ENCODE assay signal across 19 cellular contexts in genomic region chr6:137650720-137651119, GRCh38.
DNase-seq lines count a peak whose midpoint lies in the region; ATAC-seq and TF ChIP-seq lines count a peak whose summit lies in the region.
"Had no signal": no experiment of that assay in that cellular context is flagged by ENCODE, and none has a peak within 500 bp of the region (broad histone marks: within the 10 kb centered on the region; RNA-seq: fewer than 3 reads in every experiment).

No MANE protein-coding gene starts in this region.

- H4K20me1 ChIP-seq in hepatocyte (ENCODE audit: insufficient read depth, poor library complexity, severe bottlenecking): no peaks in the 10 kb centered on the region

- ATAC-seq in heart right ventricle: peak in 5 of 8 donors; percentile 56 to 83 (median 71)
- no peak for ATAC-seq in right cardiac atrium
- ATAC-seq in GM18867 (IDR thresholded peaks at IDR 0.05; ENCODE audit: unreplicated experiment): no peak
- ATAC-seq: HCT116, HepG2 had no signal

- H3K4me1 ChIP-seq in heart right ventricle (peaks cover 0 to 24% (median 3%) of the 10 kb centered on the region in 9 donors), right cardiac atrium (ENCODE audit: control insufficient read depth, insufficient read depth, low read length) (no peaks in the 10 kb centered on the region), Peyer's patch (peaks cover 0 to 17% (median 5%) of the 10 kb centered on the region in 4 donors), hepatocyte (ENCODE audit: insufficient read depth) (peaks cover 28% of the 10 kb centered on the region), transverse colon (peaks cover 0 to 52% (median 5%) of the 10 kb centered on the region in 4 donors), mesenchymal stem cell (ENCODE audit: control insufficient read depth, insufficient read depth, low read depth, low read length) (no peaks in the 10 kb centered on the region)
- H3K4me1 ChIP-seq: BE2C had no signal

- H3K18ac ChIP-seq in mesenchymal stem cell (ENCODE audit: low read depth in 1 of 2, low read length in 2 of 2): no peak overlapping the region

- no peak for TF ChIP-seq EP300 in transverse colon (IDR thresholded peaks at IDR 0.05; ENCODE audit: low read depth)

- no peak overlapping the region for H2AK5ac ChIP-seq in mesenchymal stem cell (ENCODE audit: low read length, severe bottlenecking)

- H3K9me3 ChIP-seq in heart right ventricle (peaks cover 0 to 34% (median 27%) of the 10 kb centered on the region in 11 donors), right cardiac atrium (ENCODE audit: control insufficient read depth, low read length) (peaks cover 6% of the 10 kb centered on the region), Peyer's patch (peaks cover 0 to 17% (median 0%) of the 10 kb centered on the region in 4 donors), hepatocyte (ENCODE audit: low read depth) (peaks cover 18% of the 10 kb centered on the region), transverse colon (peaks cover 14 to 20% of the 10 kb centered on the region in 2 donors), mesenchymal stem cell (ENCODE audit: control insufficient read depth, low read length) (peaks cover 40% of the 10 kb centered on the region)
- H3K9me3 ChIP-seq: BE2C had no signal

- H3K36me3 ChIP-seq in heart right ventricle: no peaks in the 10 kb centered on the region
- H3K36me3 ChIP-seq in Peyer's patch: no peaks in the 10 kb centered on the region
- H3K36me3 ChIP-seq in hepatocyte (replicated peaks; ENCODE audit: insufficient read depth, low read depth): no peaks in the 10 kb centered on the region
- no peaks in the 10 kb centered on the region for H3K36me3 ChIP-seq in transverse colon
- H3K36me3 ChIP-seq in mesenchymal stem cell (ENCODE audit: control insufficient read depth in 1 of 2, insufficient read depth in 2 of 2, low read depth in 1 of 2, low read length in 2 of 2): no peaks in the 10 kb centered on the region
- H3K36me3 ChIP-seq: BE2C had no signal

- H3K79me1 ChIP-seq in mesenchymal stem cell (replicated peaks; ENCODE audit: low read length, poor library complexity, severe bottlenecking): no peaks in the 10 kb centered on the region

- TF ChIP-seq CTCF in heart right ventricle (IDR thresholded peaks at IDR 0.05) (no peak), Peyer's patch (IDR thresholded peaks at IDR 0.05) (no peak), hepatocyte (IDR thresholded peaks at IDR 0.05; ENCODE audit: poor library complexity) (no peak), transverse colon (IDR thresholded peaks at IDR 0.05) (no peak)

- TF ChIP-seq POLR2A in Peyer's patch (IDR thresholded peaks at IDR 0.05): no peak
- no peak for TF ChIP-seq POLR2A in transverse colon (IDR thresholded peaks at IDR 0.05)

- intact Hi-C loops in heart right ventricle (cut with DNase I): no loop called here
- intact Hi-C loops in right cardiac atrium (cut with DNase I): no loop called here
- intact Hi-C loops in transverse colon (cut with DNase I; ENCODE audit: low total_unique reads): no loop called here

- no peak overlapping the region for H2BK120ac ChIP-seq in mesenchymal stem cell (ENCODE audit: low read depth, low read length)

- H4K8ac ChIP-seq in mesenchymal stem cell (ENCODE audit: low read length): no peak overlapping the region

- H3K14ac ChIP-seq in mesenchymal stem cell (ENCODE audit: low read length in 2 of 2): no peak overlapping the region

- H2BK15ac ChIP-seq in mesenchymal stem cell (ENCODE audit: low read depth, poor library complexity, severe bottlenecking): no peak overlapping the region

- no peak overlapping the region for H3K9ac ChIP-seq in mesenchymal stem cell (ENCODE audit: low read length)

- H2BK12ac ChIP-seq in mesenchymal stem cell (ENCODE audit: low read length in 2 of 2): no peak overlapping the region

- H3K27me3 ChIP-seq in heart right ventricle: no peaks in the 10 kb centered on the region
- H3K27me3 ChIP-seq in right cardiac atrium (ENCODE audit: control insufficient read depth, insufficient read depth): no peaks in the 10 kb centered on the region
- no peaks in the 10 kb centered on the region for H3K27me3 ChIP-seq in Peyer's patch
- no peaks in the 10 kb centered on the region for H3K27me3 ChIP-seq in hepatocyte
- H3K27me3 ChIP-seq in transverse colon: no peaks in the 10 kb centered on the region
- H3K27me3 ChIP-seq in mesenchymal stem cell (ENCODE audit: control insufficient read depth in 1 of 2, insufficient read depth in 1 of 2, low read length in 2 of 2): no peaks in the 10 kb centered on the region

- H3K9me2 ChIP-seq in hepatocyte (replicated peaks; ENCODE audit: insufficient read depth): no peaks in the 10 kb centered on the region

- DNase-seq in heart right ventricle (no peak), right cardiac atrium (no peak), Peyer's patch (no peak), hepatocyte (ENCODE audit: low spot score) (no peak), transverse colon (no peak), mesenchymal stem cell (no peak)
- DNase-seq: ACHN; BE2C; C1 segment of cervical spinal cord; CD4-positive, CD25-positive, alpha-beta regulatory T cell; DMS153; DMS79; GDM1; GOT3; H7; HFFc6 had no signal

- H3K4ac ChIP-seq in mesenchymal stem cell (ENCODE audit: low read depth in 1 of 2, low read length in 2 of 2): no peak overlapping the region

- H3K79me2 ChIP-seq in hepatocyte: no peaks in the 10 kb centered on the region

- H2AFZ ChIP-seq in hepatocyte: no peak overlapping the region
- no peak overlapping the region for H2AFZ ChIP-seq in mesenchymal stem cell (ENCODE audit: low read depth, low read length)

- no peak overlapping the region for H3K23ac ChIP-seq in mesenchymal stem cell (ENCODE audit: low read length in 2 of 2)

- H3K27ac ChIP-seq in heart right ventricle (peak overlapping the region in 4 of 10 donors; percentile 22 to 54 (median 38)), right cardiac atrium (ENCODE audit: low read length) (no peak overlapping the region), Peyer's patch (peak overlapping the region in 3 of 4 donors; percentile 74 to 91 (median 80)), hepatocyte (peak overlapping the region; percentile 72), transverse colon (peak overlapping the region in 3 of 4 donors; percentile 1 to 78 (median 51)), mesenchymal stem cell (ENCODE audit: low read length, poor library complexity, severe bottlenecking) (no peak overlapping the region)

- no peak overlapping the region for H2BK5ac ChIP-seq in mesenchymal stem cell (ENCODE audit: low read depth, low read length, poor library complexity, severe bottlenecking)

- no peak overlapping the region for H4K91ac ChIP-seq in mesenchymal stem cell (ENCODE audit: low read length)

- H3K4me2 ChIP-seq in hepatocyte: peak overlapping the region; percentile 47
- H3K4me2 ChIP-seq in mesenchymal stem cell (ENCODE audit: low read length, poor library complexity, severe bottlenecking): no peak overlapping the region

- H3K4me3 ChIP-seq in heart right ventricle: no peak overlapping the region
- H3K4me3 ChIP-seq in right cardiac atrium (ENCODE audit: low read length): no peak overlapping the region
- no peak overlapping the region for H3K4me3 ChIP-seq in Peyer's patch
- no peak overlapping the region for H3K4me3 ChIP-seq in hepatocyte
- no peak overlapping the region for H3K4me3 ChIP-seq in transverse colon
- H3K4me3 ChIP-seq in mesenchymal stem cell (ENCODE audit: insufficient read depth in 1 of 2, low read depth in 1 of 2, low read length in 2 of 2): no peak overlapping the region

- in situ Hi-C loops in transverse colon (cut with MboI; ENCODE audit: low pct_ligation_motif_present in 1 of 4, low pct_unique_long_range_greater_than_20kb in 1 of 4, low sequenced_read_pairs in 3 of 4): no loop called here

Comparison
In these comparisons a context has a peak if more than half of its experiments do, and no peak if none do; other contexts are left out.
1. ATAC-seq: peak in heart right ventricle (5 of 8); none in right cardiac atrium (0 of 2) and GM18867 (single experiment).
2. H3K27ac ChIP-seq: peak in Peyer's patch (3 of 4), hepatocyte (single experiment) and transverse colon (3 of 4); none in right cardiac atrium (single experiment) and mesenchymal stem cell (single experiment).